In the genomic region with DNA sequence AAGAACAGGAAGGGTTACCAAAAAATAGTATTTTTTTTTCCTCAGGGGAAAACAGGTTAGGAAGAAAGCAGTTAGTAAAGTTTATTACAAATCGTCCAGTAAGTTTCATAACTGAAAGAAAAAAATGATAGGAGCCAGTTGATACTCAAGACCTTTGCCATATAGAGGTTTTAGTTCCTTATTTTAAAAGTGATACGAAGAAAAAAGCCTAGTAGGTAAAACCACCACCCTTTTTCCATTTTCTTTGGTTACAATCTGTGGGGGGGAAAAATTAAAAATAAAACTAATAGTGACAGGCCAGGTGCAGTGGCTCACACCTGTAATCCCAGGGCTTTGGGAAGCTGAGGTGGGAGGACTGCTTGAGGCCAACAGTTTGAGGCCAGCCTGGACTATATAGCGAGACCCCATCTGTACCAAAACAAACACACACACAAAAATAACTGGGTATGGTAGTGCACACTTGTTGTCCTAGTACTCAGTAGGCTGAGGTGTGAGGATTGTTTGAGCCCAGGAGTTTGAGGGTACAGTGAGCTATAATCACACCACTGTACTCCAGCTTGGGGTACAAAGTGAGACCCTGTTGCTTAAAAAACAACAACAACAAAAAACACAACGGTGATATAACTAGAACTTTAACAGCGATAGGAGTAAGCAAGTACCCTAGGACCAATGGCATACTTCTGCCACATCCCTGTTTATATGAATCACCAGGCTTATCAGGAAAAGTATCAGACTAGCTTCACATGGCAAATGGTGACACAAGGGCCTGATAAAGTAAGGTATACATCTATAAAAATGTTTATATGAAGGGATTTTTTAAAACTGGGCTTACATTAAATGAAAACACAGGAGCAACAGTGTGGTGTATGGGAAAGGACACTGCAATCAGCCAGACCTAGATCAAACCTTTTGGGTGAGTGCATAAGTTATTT, we compare ENCODE assay signal across 13 cellular contexts. TPM values are rescaled to one million over a fixed set of nuclear protein-coding genes. Genes with fewer than 3 reads are reported as not detected.
DNase-seq lines count a peak whose midpoint lies in the region; ATAC-seq, FAIRE-seq and TF ChIP-seq lines count a peak whose summit lies in the region.
"Had no signal": no experiment of that assay in that cellular context is flagged by ENCODE, and none has a peak within 500 bp of the region (broad histone marks: within the 10 kb centered on the region; RNA-seq: fewer than 3 reads in every experiment).

No MANE protein-coding gene starts in this region.

- DNase-seq in GM12892 (ENCODE audit: insufficient read length) (no peak), M059J (ENCODE audit: low read depth) (peak; percentile 35), 8988T (no peak), omental fat pad (ENCODE audit: low spot score) (no peak)
- DNase-seq in activated naive CD8-positive, alpha-beta T cell treated with anti-CD3 and anti-CD28 coated beads, Interleukin-2, amount 50 U/mL, for 24 hours = no peak
- DNase-seq: H7, NCI-H446 treated with DMSO at 0.1 percent for 48 hours, small intestine had no signal

- TF ChIP-seq POLR2A in GM12892 (IDR thresholded peaks at IDR 0.05; ENCODE audit: low read depth, low read length) = no peak

- H3K27ac Mint-ChIP-seq in activated naive CD8-positive, alpha-beta T cell treated with anti-CD3 and anti-CD28 coated beads, Interleukin-2, amount 50 U/mL, for 24 hours = peak overlapping the region; percentile 19

- peaks cover 16 to 40% of the 10 kb centered on the region in 2 experiments for H3K4me1 ChIP-seq in neutrophil (ENCODE audit: control insufficient read depth in 1 of 2, insufficient read depth in 1 of 2, low read depth in 1 of 2, low read length in 1 of 2)

- H3K27me3 ChIP-seq in neutrophil = no peaks in the 10 kb centered on the region

- peak; percentile 53 for FAIRE-seq in GM12892 (lab: Jason Lieb, UNC)
- FAIRE-seq: small intestine had no signal

- peaks cover 35% of the 10 kb centered on the region for H3K36me3 ChIP-seq in neutrophil

- no peaks in the 10 kb centered on the region for H3K9me3 ChIP-seq in neutrophil

- peaks cover 9% of the 10 kb centered on the region for H3K36me3 Mint-ChIP-seq in activated naive CD8-positive, alpha-beta T cell treated with anti-CD3 and anti-CD28 coated beads, Interleukin-2, amount 50 U/mL, for 24 hours (ENCODE audit: low read depth)

- peak overlapping the region; percentile 47 for H3K27ac ChIP-seq in neutrophil

- H3K4me3 Mint-ChIP-seq in activated naive CD8-positive, alpha-beta T cell treated with anti-CD3 and anti-CD28 coated beads, Interleukin-2, amount 50 U/mL, for 24 hours = no peak overlapping the region

- TF ChIP-seq CTCF in neutrophil (IDR thresholded peaks at IDR 0.05) (no peak), omental fat pad (IDR thresholded peaks at IDR 0.05) (no peak)

- no peak overlapping the region for H3K4me3 ChIP-seq in neutrophil (ENCODE audit: low read depth in 1 of 2, low read length in 1 of 2)

- no peaks in the 10 kb centered on the region for H3K9me3 Mint-ChIP-seq in activated naive CD8-positive, alpha-beta T cell treated with anti-CD3 and anti-CD28 coated beads, Interleukin-2, amount 50 U/mL, for 24 hours

- no peak for ATAC-seq in activated naive CD8-positive, alpha-beta T cell treated with anti-CD3 and anti-CD28 coated beads, Interleukin-2, amount 50 U/mL, for 24 hours
- ATAC-seq in omental fat pad (ENCODE audit: low FRiP score) (no peak), GM18498 (IDR thresholded peaks at IDR 0.05; ENCODE audit: unreplicated experiment) (no peak), GM21619 (IDR thresholded peaks at IDR 0.05; ENCODE audit: unreplicated experiment) (no peak)

- H3K4me1 Mint-ChIP-seq in activated naive CD8-positive, alpha-beta T cell treated with anti-CD3 and anti-CD28 coated beads, Interleukin-2, amount 50 U/mL, for 24 hours = peaks cover 37% of the 10 kb centered on the region

- no peaks in the 10 kb centered on the region for H3K27me3 Mint-ChIP-seq in activated naive CD8-positive, alpha-beta T cell treated with anti-CD3 and anti-CD28 coated beads, Interleukin-2, amount 50 U/mL, for 24 hours

RNA-seq across cellular contexts. Expression of a gene that starts 5.4 kb away (rescaled TPM):
- polyA plus RNA-seq in GM12892 (2012; ENCODE audit: missing spikeins) = 111 TPM
- total RNA-seq in M059J (2014; rRNA removed; shearing (Covaris generic)) = 540 and 619 TPM in 2 replicates
- total RNA-seq in omental fat pad = 100 to 1,000 TPM; 231 to 408 (median 355) TPM

RNA-seq across cellular contexts. Expression of a gene that starts 5.8 kb away (rescaled TPM):
- polyA plus RNA-seq in GM12892 (2012; ENCODE audit: missing spikeins) = 6.1 TPM
- 2.0 and 3.1 TPM in 2 replicates for total RNA-seq in M059J (2014; rRNA removed; shearing (Covaris generic))
- 1 to 10 TPM; 1.6 to 6.8 (median 3.7) TPM for total RNA-seq in omental fat pad

RNA-seq across cellular contexts. Expression of a gene that starts 29.7 kb away (rescaled TPM):
- polyA plus RNA-seq in GM12892 (2012; ENCODE audit: missing spikeins) = not detected
- not detected in 2 replicates for total RNA-seq in M059J (2014; rRNA removed; shearing (Covaris generic))
- total RNA-seq in omental fat pad = not detected
- total RNA-seq: H7, LHCN-M2, myocyte had no signal
- polyA plus RNA-seq: small intestine had no signal
